ENCODE assay signal across 17 cellular contexts in genomic region chr6:27129095-27129815, GRCh38.
DNase-seq lines count a peak whose midpoint lies in the region; ATAC-seq, FAIRE-seq and TF ChIP-seq lines count a peak whose summit lies in the region.
"Had no signal": no experiment of that assay in that cellular context is flagged by ENCODE, and none has a peak within 500 bp of the region (broad histone marks: within the 10 kb centered on the region; RNA-seq: fewer than 3 reads in every experiment).

No MANE protein-coding gene starts in this region.

- H3K4me1 ChIP-seq in HepG2 (ENCODE audit: insufficient read depth, low read length) (peaks cover 42% of the 10 kb centered on the region), right lobe of liver (peaks cover 0 to 9% (median 0%) of the 10 kb centered on the region in 4 donors), Loucy (ENCODE audit: insufficient read depth, low read length, poor library complexity, severe bottlenecking) (peaks cover 59% of the 10 kb centered on the region), Panc1 (ENCODE audit: control insufficient read depth, insufficient read depth, low read length) (peaks cover 43% of the 10 kb centered on the region)

- H3K4me2 ChIP-seq in HepG2 (ENCODE audit: low read depth, low read length): no peak overlapping the region
- H3K4me2 ChIP-seq in Loucy (ENCODE audit: low read depth, low read length, poor library complexity, severe bottlenecking): peak overlapping the region; percentile 91

- DNase-seq in HepG2 (ENCODE audit: low spot score) (no peak), right lobe of liver (no peak), Panc1 (ENCODE audit: low read depth, low spot score) (no peak), type B pancreatic cell (ENCODE audit: extremely low spot score, unreplicated experiment) (no peak)
- DNase-seq in activated naive CD4-positive, alpha-beta T cell treated with anti-CD3 and anti-CD28 coated beads for 36 hours: no peak
- DNase-seq: activated CD4-positive, alpha-beta T cell treated with anti-CD3 and anti-CD28 coated beads for 4 hours; activated gamma-delta T cell; NCI-H2081 treated with DMSO at 0.1 percent for 48 hours; nephron progenitor cell; OCI-M1; T-cell had no signal

- peaks cover 32% of the 10 kb centered on the region for H3K4me1 Mint-ChIP-seq in type B pancreatic cell (ENCODE audit: unreplicated experiment)
- peaks cover 18% of the 10 kb centered on the region for H3K4me1 Mint-ChIP-seq in activated naive CD4-positive, alpha-beta T cell treated with anti-CD3 and anti-CD28 coated beads for 36 hours (ENCODE audit: low read depth)

- ATAC-seq in HepG2: no peak
- no peak for ATAC-seq in right lobe of liver
- ATAC-seq in Panc1: no peak
- no peak for ATAC-seq in HG02884 (IDR thresholded peaks at IDR 0.05; ENCODE audit: unreplicated experiment)
- no peak for ATAC-seq in GM21576 (IDR thresholded peaks at IDR 0.05; ENCODE audit: unreplicated experiment)
- ATAC-seq: stimulated activated memory B cell treated with anti-CD40 and anti-IgM and Interleukin-4, amounts not matched to agents 10 μg/mL and 1 μg/mL and 100 μg/mL, for 72 hours; T-cell had no signal

- in situ Hi-C loops in HepG2 (cut with HindIII; ENCODE audit: extremely low pct_ligation_motif_present, low pct_unique_long_range_greater_than_20kb): no loop called here
- in situ Hi-C loops in Panc1 (cut with HindIII; ENCODE audit: low pct_unique_long_range_greater_than_20kb, low sequenced_read_pairs): no loop called here

- CTCF ChIA-PET in HepG2 (lab: Yijun Ruan, JAX; ENCODE audit: low intra/inter-chr PET ratio, low total read pairs): no interaction called here
- CTCF ChIA-PET in Panc1 (lab: Charles Lee): no interaction called here
- CTCF ChIA-PET in activated naive CD4-positive, alpha-beta T cell treated with anti-CD3 and anti-CD28 coated beads for 36 hours (lab: Charles Lee): interaction anchor here (0.6 to 1.4 kb wide), 3 partner anchors 24 to 666 kb away, joined by 3 to 5 read pairs (median 4); no protein-coding TSS in a partner anchor

- 47% methylated on average over 5 of the region's 5 CpGs for WGBS in HepG2 (ENCODE audit: low lambda C conversion rate)
- 90% methylated on average over 5 of the region's 5 CpGs for WGBS in right lobe of liver (ENCODE audit: insufficient coverage, low coverage, low lambda C conversion rate, missing lambda C conversion rate)

- no peak for TF ChIP-seq POLR2A in HepG2 (IDR thresholded peaks at IDR 0.05; ENCODE audit: insufficient read depth in 1 of 2, low read depth in 2 of 2, low read length in 2 of 2)
- TF ChIP-seq POLR2A in right lobe of liver (IDR thresholded peaks at IDR 0.05): no peak

- H3K27ac Mint-ChIP-seq in type B pancreatic cell: no peak overlapping the region
- no peak overlapping the region for H3K27ac Mint-ChIP-seq in activated naive CD4-positive, alpha-beta T cell treated with anti-CD3 and anti-CD28 coated beads for 36 hours
- H3K27ac Mint-ChIP-seq: nephron progenitor cell; stimulated activated memory B cell treated with anti-CD40 and anti-IgM and Interleukin-4, amounts not matched to agents 10 μg/mL and 1 μg/mL and 100 μg/mL, for 72 hours had no signal

- H3K27me3 Mint-ChIP-seq in type B pancreatic cell: no peaks in the 10 kb centered on the region
- H3K27me3 Mint-ChIP-seq in activated naive CD4-positive, alpha-beta T cell treated with anti-CD3 and anti-CD28 coated beads for 36 hours (ENCODE audit: low read depth): no peaks in the 10 kb centered on the region
- H3K27me3 Mint-ChIP-seq: stimulated activated memory B cell treated with anti-CD40 and anti-IgM and Interleukin-4, amounts not matched to agents 10 μg/mL and 1 μg/mL and 100 μg/mL, for 72 hours; T-cell had no signal

- H3K27me3 ChIP-seq in HepG2 (ENCODE audit: control insufficient read depth in 1 of 2, insufficient read depth in 2 of 2, low read length in 2 of 2) (peaks cover 2 to 38% of the 10 kb centered on the region in 2 experiments; a peak in 4 of 5 replicates), right lobe of liver (peaks cover 0 to 11% of the 10 kb centered on the region in 2 donors), Loucy (ENCODE audit: insufficient read depth, low read length, poor library complexity, severe bottlenecking) (no peaks in the 10 kb centered on the region), Panc1 (ENCODE audit: control insufficient read depth, insufficient read depth, low read length) (no peaks in the 10 kb centered on the region)
- H3K27me3 ChIP-seq: right atrium auricular region had no signal

- H3K4me3 Mint-ChIP-seq in type B pancreatic cell: peak overlapping the region; percentile 5
- H3K4me3 Mint-ChIP-seq in activated naive CD4-positive, alpha-beta T cell treated with anti-CD3 and anti-CD28 coated beads for 36 hours: no peak overlapping the region
- H3K4me3 Mint-ChIP-seq: nephron progenitor cell; stimulated activated memory B cell treated with anti-CD40 and anti-IgM and Interleukin-4, amounts not matched to agents 10 μg/mL and 1 μg/mL and 100 μg/mL, for 72 hours; T-cell had no signal

- H3K9me3 Mint-ChIP-seq in type B pancreatic cell: no peaks in the 10 kb centered on the region
- H3K9me3 Mint-ChIP-seq in activated naive CD4-positive, alpha-beta T cell treated with anti-CD3 and anti-CD28 coated beads for 36 hours: no peaks in the 10 kb centered on the region
- H3K9me3 Mint-ChIP-seq: nephron progenitor cell; stimulated activated memory B cell treated with anti-CD40 and anti-IgM and Interleukin-4, amounts not matched to agents 10 μg/mL and 1 μg/mL and 100 μg/mL, for 72 hours; T-cell had no signal

- intact Hi-C loops in HepG2 (cut with micrococcal nuclease; ENCODE audit: unreplicated experiment): loop anchor here (5.0 kb wide), 1 partner anchor 48 kb away; no protein-coding TSS in a partner anchor
- intact Hi-C loops in right lobe of liver (cut with DNase I): no loop called here
- intact Hi-C loops in Panc1 (cut with micrococcal nuclease; ENCODE audit: unreplicated experiment): no loop called here
- intact Hi-C loops in activated naive CD4-positive, alpha-beta T cell treated with anti-CD3 and anti-CD28 coated beads for 36 hours (cut with micrococcal nuclease): loop anchor here (5.0 kb wide), 1 partner anchor 108 kb away; no protein-coding TSS in a partner anchor

- H2AFZ ChIP-seq in HepG2 (ENCODE audit: low read length) (no peak overlapping the region), Loucy (ENCODE audit: low read length) (no peak overlapping the region)

- peaks cover 18% of the 10 kb centered on the region for H3F3A ChIP-seq in Loucy (ENCODE audit: low read depth)

- H3K36me3 ChIP-seq in HepG2 (replicated peaks in 1 of 2; ENCODE audit: control insufficient read depth in 1 of 2, insufficient read depth in 2 of 2, low read length in 2 of 2) (no peaks in the 10 kb centered on the region), right lobe of liver (no peaks in the 10 kb centered on the region), Loucy (ENCODE audit: insufficient read depth, low read length) (no peaks in the 10 kb centered on the region), Panc1 (ENCODE audit: control insufficient read depth, insufficient read depth, low read length) (no peaks in the 10 kb centered on the region)
- H3K36me3 ChIP-seq: right atrium auricular region had no signal

- TF ChIP-seq CTCF in HepG2 (CRISPR knock-in tag; IDR thresholded peaks at IDR 0.05) (no peak), right lobe of liver (IDR thresholded peaks at IDR 0.05) (no peak), Loucy (conservative IDR thresholded peaks at IDR 0.05; ENCODE audit: low read length) (no peak), Panc1 (IDR thresholded peaks at IDR 0.05) (no peak), type B pancreatic cell (conservative IDR thresholded peaks at IDR 0.05) (no peak)

- H4K20me1 ChIP-seq in HepG2 (ENCODE audit: insufficient read depth, low read length) (no peaks in the 10 kb centered on the region; the same call in 1 of the 2 replicates), Loucy (ENCODE audit: insufficient read depth, low read length, poor library complexity, severe bottlenecking) (no peaks in the 10 kb centered on the region)

- H3K4me3 ChIP-seq in HepG2 (replicated peaks in 1 of 3; ENCODE audit: insufficient read depth in 1 of 3, low read depth in 2 of 3, low read length in 3 of 3) (no peak overlapping the region), right lobe of liver (no peak overlapping the region), Loucy (ENCODE audit: low read length, poor library complexity, severe bottlenecking) (no peak overlapping the region), Panc1 (ENCODE audit: low read depth in 2 of 2, low read length in 2 of 2) (no peak overlapping the region; a peak in 1 of 4 replicates)
- H3K4me3 ChIP-seq: lung, right atrium auricular region had no signal

- TF ChIP-seq EP300 in HepG2 (IDR thresholded peaks at IDR 0.05; ENCODE audit: low read depth in 2 of 2, low read length in 2 of 2) (no peak), HepG2 (CRISPR knock-in tag; IDR thresholded peaks at IDR 0.05; ENCODE audit: borderline replicate concordance) (no peak)

- no peaks in the 10 kb centered on the region for H3K9me2 ChIP-seq in Loucy (replicated peaks; ENCODE audit: low read depth, low read length)

- H3K79me2 ChIP-seq in HepG2 (ENCODE audit: insufficient read depth, low read length) (no peaks in the 10 kb centered on the region), Loucy (ENCODE audit: insufficient read depth, low read length) (peaks cover 12% of the 10 kb centered on the region)

- H3K9ac ChIP-seq in HepG2 (ENCODE audit: insufficient read depth, low read depth, low read length) (no peak overlapping the region), Loucy (ENCODE audit: low read depth, low read length, poor library complexity, severe bottlenecking) (peak overlapping the region; percentile 100)

- POLR2A ChIA-PET in HepG2 (lab: Yijun Ruan, JAX) (interaction anchor here (0.9 kb wide), 1 partner anchor 18 kb away, joined by 4 read pairs; no protein-coding TSS in a partner anchor), Panc1 (lab: Charles Lee) (no interaction called here)

- TF ChIP-seq RAD21 in HepG2 (CRISPR knock-in tag; IDR thresholded peaks at IDR 0.05): no peak

- H3K27ac ChIP-seq in HepG2 (ENCODE audit: extremely low read length, insufficient read depth, low read length) (no peak overlapping the region), right lobe of liver (no peak overlapping the region), Panc1 (ENCODE audit: low read length) (peak overlapping the region; percentile 100)
- H3K27ac ChIP-seq: right atrium auricular region had no signal

- peaks cover 2% of the 10 kb centered on the region for H3K36me3 Mint-ChIP-seq in type B pancreatic cell
- H3K36me3 Mint-ChIP-seq in activated naive CD4-positive, alpha-beta T cell treated with anti-CD3 and anti-CD28 coated beads for 36 hours (ENCODE audit: low read depth): peaks cover 4% of the 10 kb centered on the region
- H3K36me3 Mint-ChIP-seq: T-cell had no signal

- no peak for FAIRE-seq in HepG2 (lab: Jason Lieb, UNC)

- peaks cover 6% of the 10 kb centered on the region; the same call in 1 of the 2 replicates for H3K9me3 ChIP-seq in HepG2 (ENCODE audit: low read length)
- no peaks in the 10 kb centered on the region for H3K9me3 ChIP-seq in right lobe of liver
- no peaks in the 10 kb centered on the region for H3K9me3 ChIP-seq in Loucy (ENCODE audit: insufficient read depth, low read depth, low read length)
- H3K9me3 ChIP-seq in Panc1 (ENCODE audit: control insufficient read depth, insufficient read depth, low read depth, low read length): no peaks in the 10 kb centered on the region
- H3K9me3 ChIP-seq: right atrium auricular region had no signal

- no TSS peak for BruUV-seq in HepG2 (replicated peaks; lab: Mats Ljungman, UMichigan)
- no TSS peak for BruUV-seq in Panc1 (replicated peaks; lab: Mats Ljungman, UMichigan)

Comparison
In these comparisons a context has a peak if more than half of its experiments do, and no peak if none do; other contexts are left out.
1. intact Hi-C loops: an anchor here in HepG2 (5.0 kb wide) and activated naive CD4-positive, alpha-beta T cell treated with anti-CD3 and anti-CD28 coated beads for 36 hours (5.0 kb wide); none called in right lobe of liver and Panc1.